Comparison of ENCODE assay signal across 8 cellular contexts in genomic region chr20:44521484-44522481, GRCh38. TPM values are rescaled to one million over a fixed set of nuclear protein-coding genes. Genes with fewer than 3 reads are reported as not detected.
DNase-seq lines count a peak whose midpoint lies in the region; ATAC-seq and TF ChIP-seq lines count a peak whose summit lies in the region.

Gene SERINC3 (minus strand): TSS chr20:44522070. CDS start chr20:44521951, 119 bp downstream.

- H3K36me3 ChIP-seq in adipocyte (ENCODE audit: control insufficient read depth, insufficient read depth, low read length, severe bottlenecking) = no peaks in the 10 kb centered on the region
- H3K36me3 ChIP-seq in parathyroid adenoma (ENCODE audit: control insufficient read depth, insufficient read depth, low read length) = no peaks in the 10 kb centered on the region
- peaks cover 0 to 5% (median 0%) of the 10 kb centered on the region in 3 donors for H3K36me3 ChIP-seq in tibial nerve

- ATAC-seq in HG02798 (IDR thresholded peaks at IDR 0.05; ENCODE audit: poor library complexity, unreplicated experiment) = peak; percentile 99
- peak; percentile 99 for ATAC-seq in Right ventricle myocardium superior (ENCODE audit: poor library complexity)

- H3K4me1 ChIP-seq in adipocyte (ENCODE audit: control insufficient read depth, insufficient read depth, low read length) = peaks cover 39% of the 10 kb centered on the region
- H3K4me1 ChIP-seq in parathyroid adenoma = peaks cover 13% of the 10 kb centered on the region
- peaks cover 2 to 52% (median 33%) of the 10 kb centered on the region in 4 donors for H3K4me1 ChIP-seq in tibial nerve

- WGBS in tibial nerve, 2 donors = 0 to 1% methylated on average over 36 to 46 of the region's 49 CpGs

- TF ChIP-seq CTCF in GM12875 (IDR thresholded peaks at IDR 0.05; ENCODE audit: borderline replicate concordance, insufficient read depth, low read depth, low read length) (no peak), parathyroid adenoma (IDR thresholded peaks at IDR 0.05) (peak; percentile 7), tibial nerve (IDR thresholded peaks at IDR 0.05) (peak in 2 of 5 experiments; percentile 11 to 18)

- H3K4me3 ChIP-seq in GM12875 (ENCODE audit: low read depth, low read length) (peak within 1 kb of the TSS; percentile 85), adipocyte (ENCODE audit: low read length) (peak within 1 kb of the TSS; percentile 95), parathyroid adenoma (ENCODE audit: low read depth, low read length) (peak within 1 kb of the TSS; percentile 99), tibial nerve (peak within 1 kb of the TSS; percentile 77 to 97 (median 84))

- H3K9me3 ChIP-seq in adipocyte (ENCODE audit: control insufficient read depth, low read length) = no peaks in the 10 kb centered on the region
- H3K9me3 ChIP-seq in parathyroid adenoma (ENCODE audit: control insufficient read depth, low read length) = no peaks in the 10 kb centered on the region
- no peaks in the 10 kb centered on the region for H3K9me3 ChIP-seq in tibial nerve

- no peaks in the 10 kb centered on the region for H3K27me3 ChIP-seq in adipocyte (replicated peaks; ENCODE audit: control insufficient read depth, insufficient read depth, low read length)
- H3K27me3 ChIP-seq in parathyroid adenoma (ENCODE audit: control insufficient read depth, insufficient read depth, low read length) = no peaks in the 10 kb centered on the region
- no peaks in the 10 kb centered on the region for H3K27me3 ChIP-seq in tibial nerve

- H3K27ac ChIP-seq in parathyroid adenoma = peak within 1 kb of the TSS; percentile 95
- peak within 1 kb of the TSS; percentile 96 to 99 (median 98) for H3K27ac ChIP-seq in tibial nerve

- TF ChIP-seq POLR2A in tibial nerve (IDR thresholded peaks at IDR 0.05) = peak; percentile 88 to 97

- peak within 1 kb of the TSS; percentile 91 for H3K4me2 ChIP-seq in parathyroid adenoma (ENCODE audit: low read length)

- peaks cover 57% of the 10 kb centered on the region for H3K79me2 ChIP-seq in parathyroid adenoma

- intact Hi-C loops in Right ventricle myocardium superior (cut with DNase I) = no loop called here

- peak within 1 kb of the TSS; percentile 97 for H3K9ac ChIP-seq in adipocyte (ENCODE audit: low read length)
- peak within 1 kb of the TSS; percentile 88 for H3K9ac ChIP-seq in parathyroid adenoma

- peak within 1 kb of the TSS; percentile 93 for H2AFZ ChIP-seq in parathyroid adenoma

- TF ChIP-seq EP300 in tibial nerve (IDR thresholded peaks at IDR 0.05) = peak; percentile 95 to 98

- DNase-seq in NCI-H1436 (lab: John Stamatoyannopoulos, UW) (peak; percentile 88), T follicular helper cell (ENCODE audit: low read depth) (peak; percentile 97), adipocyte (ENCODE audit: low read depth) (peak; percentile 98), Right ventricle myocardium superior (peak; percentile 97), tibial nerve (ENCODE audit: low spot score in 2 of 2) (peak; percentile 96)

RNA-seq across cellular contexts. Expression of gene SERINC3, which starts in this region (rescaled TPM):
- total RNA-seq in Right ventricle myocardium superior (84.4 TPM), tibial nerve (10 to 100 TPM; 59.7 to 97.5 (median 86.7) TPM)

Comparison
In these comparisons a context has a peak if more than half of its experiments do, and no peak if none do; other contexts are left out.
1. Peak in every context shown above with its lines: DNase-seq, ATAC-seq, H3K4me3 ChIP-seq and H3K27ac ChIP-seq.